ENCODE assay signal across 1 cellular context in the genomic region with DNA sequence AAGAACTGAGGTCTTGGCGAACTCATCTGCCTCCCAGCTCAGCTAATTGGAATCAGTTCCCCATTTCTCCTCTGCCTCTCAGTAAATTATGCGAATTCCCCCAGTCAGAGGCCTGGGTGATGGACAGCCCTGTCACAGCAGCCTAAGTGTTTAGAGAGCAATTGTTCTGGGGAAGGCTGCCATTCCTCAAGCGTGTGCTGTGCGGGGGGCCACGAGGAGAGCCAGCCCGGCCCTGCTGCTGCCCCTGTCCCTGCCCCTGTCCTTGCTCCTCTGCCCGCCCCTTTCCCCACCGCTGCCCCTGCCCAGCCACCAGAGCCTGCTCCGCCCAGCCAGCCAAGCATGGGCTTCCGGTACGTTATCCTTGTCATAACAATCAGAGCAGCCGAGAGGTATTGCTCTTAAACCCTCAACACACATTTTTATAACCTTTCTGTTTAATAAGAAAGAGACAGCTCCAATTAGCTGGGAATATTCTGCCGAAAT.
TF ChIP-seq lines count a peak whose summit lies in the region.

No MANE protein-coding gene starts in this region.

TF ChIP-seq in IMR-90, 13 proteins besides CTCF, POLR2A, EP300 and RAD21 (continued from another document):
- TF ChIP-seq CEBPB (IDR thresholded peaks at IDR 0.05; ENCODE audit: low read depth, low read length), result no peak
